ENCODE assay signal across 21 cellular contexts in the genomic region with DNA sequence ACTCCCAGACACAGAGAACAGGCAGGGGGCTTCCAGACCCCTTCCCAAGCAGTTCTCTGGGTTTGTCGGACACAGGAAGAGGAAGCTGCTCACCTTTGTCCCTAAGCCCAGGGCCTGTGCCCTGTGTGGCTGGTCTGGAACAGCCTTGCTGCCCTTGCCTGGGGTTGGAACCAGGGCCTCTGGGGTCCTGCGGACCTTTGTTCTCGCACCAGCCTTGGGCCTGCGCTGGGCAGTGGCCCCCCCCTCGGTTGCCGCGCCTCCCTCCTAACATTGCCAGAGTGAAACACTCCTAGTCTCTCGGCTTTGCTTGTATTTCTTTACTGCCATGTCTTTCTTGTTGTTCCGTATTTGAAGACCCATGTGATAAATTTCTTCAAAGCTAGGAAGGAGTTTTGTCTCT. TPM values are rescaled to one million over a fixed set of nuclear protein-coding genes. Genes with fewer than 3 reads are reported as not detected.
DNase-seq lines count a peak whose midpoint lies in the region; ATAC-seq lines count a peak whose summit lies in the region.
"Had no signal": no experiment of that assay in that cellular context is flagged by ENCODE, and none has a peak within 500 bp of the region (broad histone marks: within the 10 kb centered on the region; RNA-seq: fewer than 3 reads in every experiment).

No MANE protein-coding gene starts in this region.

- H3K27ac Mint-ChIP-seq in activated naive CD4-positive, alpha-beta T cell treated with anti-CD3 and anti-CD28 coated beads, Interleukin-2, amount 10 ng/mL, durations not matched to agents 7 days and 5 days: peak overlapping the region; percentile 37
- no peak overlapping the region for H3K27ac Mint-ChIP-seq in activated naive CD4-positive, alpha-beta T cell treated with anti-CD3 and anti-CD28 coated beads, Interleukin-2, amount 50 U/mL, for 72 hours
- peak overlapping the region; percentile 72 to 76 for H3K27ac Mint-ChIP-seq in stimulated activated naive CD8-positive, alpha-beta T cell treated with anti-CD3 and anti-CD28 coated beads, Interleukin-15, amount 100 ng/mL, for 72 hours
- peak overlapping the region; percentile 67 for H3K27ac Mint-ChIP-seq in T-helper 17 cell
- H3K27ac Mint-ChIP-seq: HFFc6 had no signal

- CTCF ChIA-PET in activated naive CD4-positive, alpha-beta T cell treated with anti-CD3 and anti-CD28 coated beads, Interleukin-2, amount 10 ng/mL, durations not matched to agents 7 days and 5 days (lab: Charles Lee): interaction anchor here (1.4 kb wide), 1 partner anchor 9 kb away, joined by 3 read pairs; no protein-coding TSS in a partner anchor

- DNase-seq in activated naive CD4-positive, alpha-beta T cell treated with anti-CD3 and anti-CD28 coated beads, Interleukin-2, amount 10 ng/mL, durations not matched to agents 7 days and 5 days: no peak
- no peak for DNase-seq in activated naive CD4-positive, alpha-beta T cell treated with anti-CD3 and anti-CD28 coated beads, Interleukin-2, amount 50 U/mL, for 72 hours (ENCODE audit: low spot score in 2 of 2)
- no peak for DNase-seq in stimulated activated naive CD8-positive, alpha-beta T cell treated with anti-CD3 and anti-CD28 coated beads, Interleukin-15, amount 100 ng/mL, for 72 hours
- no peak for DNase-seq in stimulated activated naive CD8-positive, alpha-beta T cell treated with anti-CD3 and anti-CD28 coated beads, Interleukin-15, Interleukin-2, amounts not matched to agents 100 U/mL and 50 U/mL, for 24 hours
- DNase-seq in T-helper 17 cell (no peak), MV-4-11 (lab: John Stamatoyannopoulos, UW) (no peak), DMS153 treated with DMSO at 0.1 percent for 48 hours (lab: John Stamatoyannopoulos, UW; ENCODE audit: unreplicated experiment) (no peak), T-helper 2 cell (no peak)
- DNase-seq: 8988T; C1 segment of cervical spinal cord; Caco-2; CD4-positive, CD25-positive, alpha-beta regulatory T cell; DMS79; GF-D8; GOT3; H7; HFFc6; IMR-90 had no signal

- no peaks in the 10 kb centered on the region for H3K9me3 ChIP-seq in T-helper 17 cell (ENCODE audit: control insufficient read depth, low read length, poor library complexity, severe bottlenecking)
- H3K9me3 ChIP-seq: Caco-2 had no signal

- peaks cover 14% of the 10 kb centered on the region for H3K4me1 Mint-ChIP-seq in activated naive CD4-positive, alpha-beta T cell treated with anti-CD3 and anti-CD28 coated beads, Interleukin-2, amount 10 ng/mL, durations not matched to agents 7 days and 5 days
- peaks cover 47% of the 10 kb centered on the region for H3K4me1 Mint-ChIP-seq in stimulated activated naive CD8-positive, alpha-beta T cell treated with anti-CD3 and anti-CD28 coated beads, Interleukin-15, amount 100 ng/mL, for 72 hours
- H3K4me1 Mint-ChIP-seq in T-helper 17 cell: peaks cover 2% of the 10 kb centered on the region

- peaks cover 28% of the 10 kb centered on the region for H3K36me3 Mint-ChIP-seq in activated naive CD4-positive, alpha-beta T cell treated with anti-CD3 and anti-CD28 coated beads, Interleukin-2, amount 10 ng/mL, durations not matched to agents 7 days and 5 days
- H3K36me3 Mint-ChIP-seq in activated naive CD4-positive, alpha-beta T cell treated with anti-CD3 and anti-CD28 coated beads, Interleukin-2, amount 50 U/mL, for 72 hours: peaks cover 0 to 7% of the 10 kb centered on the region in 2 donors
- H3K36me3 Mint-ChIP-seq in T-helper 17 cell (ENCODE audit: low read depth): peaks cover 3% of the 10 kb centered on the region

- H3K27me3 Mint-ChIP-seq in activated naive CD4-positive, alpha-beta T cell treated with anti-CD3 and anti-CD28 coated beads, Interleukin-2, amount 10 ng/mL, durations not matched to agents 7 days and 5 days: peaks cover 6% of the 10 kb centered on the region
- H3K27me3 Mint-ChIP-seq in stimulated activated naive CD8-positive, alpha-beta T cell treated with anti-CD3 and anti-CD28 coated beads, Interleukin-15, amount 100 ng/mL, for 72 hours: no peaks in the 10 kb centered on the region
- H3K27me3 Mint-ChIP-seq in T-helper 17 cell: no peaks in the 10 kb centered on the region
- H3K27me3 Mint-ChIP-seq: CD4-positive, CD25-positive, alpha-beta regulatory T cell had no signal

- ATAC-seq in activated naive CD4-positive, alpha-beta T cell treated with anti-CD3 and anti-CD28 coated beads, Interleukin-2, amount 50 U/mL, for 72 hours: no peak
- ATAC-seq in stimulated activated naive CD8-positive, alpha-beta T cell treated with anti-CD3 and anti-CD28 coated beads, Interleukin-15, amount 100 ng/mL, for 72 hours: no peak
- no peak for ATAC-seq in stimulated activated naive CD8-positive, alpha-beta T cell treated with anti-CD3 and anti-CD28 coated beads, Interleukin-15, Interleukin-2, amounts not matched to agents 100 U/mL and 50 U/mL, for 24 hours
- no peak for ATAC-seq in T-helper 17 cell
- ATAC-seq: HCT116 had no signal

- no peaks in the 10 kb centered on the region for H3K9me3 Mint-ChIP-seq in activated naive CD4-positive, alpha-beta T cell treated with anti-CD3 and anti-CD28 coated beads, Interleukin-2, amount 10 ng/mL, durations not matched to agents 7 days and 5 days
- no peaks in the 10 kb centered on the region for H3K9me3 Mint-ChIP-seq in activated naive CD4-positive, alpha-beta T cell treated with anti-CD3 and anti-CD28 coated beads, Interleukin-2, amount 50 U/mL, for 72 hours
- no peaks in the 10 kb centered on the region for H3K9me3 Mint-ChIP-seq in stimulated activated naive CD8-positive, alpha-beta T cell treated with anti-CD3 and anti-CD28 coated beads, Interleukin-15, amount 100 ng/mL, for 72 hours
- H3K9me3 Mint-ChIP-seq: HFFc6 had no signal

- no peak overlapping the region for H3K4me3 Mint-ChIP-seq in activated naive CD4-positive, alpha-beta T cell treated with anti-CD3 and anti-CD28 coated beads, Interleukin-2, amount 10 ng/mL, durations not matched to agents 7 days and 5 days
- H3K4me3 Mint-ChIP-seq in stimulated activated naive CD8-positive, alpha-beta T cell treated with anti-CD3 and anti-CD28 coated beads, Interleukin-15, amount 100 ng/mL, for 72 hours: no peak overlapping the region
- H3K4me3 Mint-ChIP-seq in T-helper 17 cell: no peak overlapping the region
- H3K4me3 Mint-ChIP-seq: CD4-positive, CD25-positive, alpha-beta regulatory T cell; HFFc6 had no signal

RNA-seq across cellular contexts. Expression of gene IL17C, which starts 8.5 kb away (rescaled TPM):
- not detected for total RNA-seq in activated naive CD4-positive, alpha-beta T cell treated with anti-CD3 and anti-CD28 coated beads, Interleukin-2, amount 50 U/mL, for 72 hours
- under 1 TPM; 0.65 to 0.86 TPM for total RNA-seq in T-helper 17 cell
- total RNA-seq: Caco-2, Daoy, HFFc6, IMR-90 had no signal

RNA-seq across cellular contexts. Expression of gene CYBA, which starts 21.0 kb away (rescaled TPM):
- 100 to 1,000 TPM; 112 to 267 TPM for total RNA-seq in activated naive CD4-positive, alpha-beta T cell treated with anti-CD3 and anti-CD28 coated beads, Interleukin-2, amount 50 U/mL, for 72 hours
- 100 to 1,000 TPM; 346 to 383 TPM for total RNA-seq in T-helper 17 cell

RNA-seq across cellular contexts. Expression of gene MVD, which starts 33.1 kb away (rescaled TPM):
- total RNA-seq in activated naive CD4-positive, alpha-beta T cell treated with anti-CD3 and anti-CD28 coated beads, Interleukin-2, amount 50 U/mL, for 72 hours: 10 to 100 TPM; 91.6 to 96.1 TPM
- total RNA-seq in T-helper 17 cell: 10 to 100 TPM; 40.4 to 72.8 TPM

RNA-seq across cellular contexts. Expression of gene SNAI3, which starts 56.5 kb away (rescaled TPM):
- total RNA-seq in activated naive CD4-positive, alpha-beta T cell treated with anti-CD3 and anti-CD28 coated beads, Interleukin-2, amount 50 U/mL, for 72 hours: 1 to 10 TPM; 5.4 to 6.4 TPM
- 10 to 100 TPM in 1 of 2 donors, 1 to 10 TPM in 1; 7.7 to 10.2 TPM for total RNA-seq in T-helper 17 cell
- total RNA-seq: A673, Daoy, HFFc6, IMR-90 had no signal

RNA-seq across cellular contexts. Expression of gene ZC3H18, which starts 59.6 kb away (rescaled TPM):
- total RNA-seq in activated naive CD4-positive, alpha-beta T cell treated with anti-CD3 and anti-CD28 coated beads, Interleukin-2, amount 50 U/mL, for 72 hours: 10 to 100 TPM; 70.3 to 71.9 TPM
- total RNA-seq in T-helper 17 cell: 100 to 1,000 TPM; 100 to 141 TPM

Comparison
In these comparisons a context has a peak if more than half of its experiments do, and no peak if none do; other contexts are left out.
1. H3K27ac Mint-ChIP-seq: peak in activated naive CD4-positive, alpha-beta T cell treated with anti-CD3 and anti-CD28 coated beads, Interleukin-2, amount 10 ng/mL, durations not matched to agents 7 days and 5 days (single experiment), stimulated activated naive CD8-positive, alpha-beta T cell treated with anti-CD3 and anti-CD28 coated beads, Interleukin-15, amount 100 ng/mL, for 72 hours (2 of 2) and T-helper 17 cell (single experiment); none in activated naive CD4-positive, alpha-beta T cell treated with anti-CD3 and anti-CD28 coated beads, Interleukin-2, amount 50 U/mL, for 72 hours (0 of 2).